14 cellular contexts compared by ENCODE assay signal in genomic region chr20:34980543-34981213, GRCh38. TPM values are rescaled to one million over a fixed set of nuclear protein-coding genes. Genes with fewer than 3 reads are reported as not detected.
DNase-seq lines count a peak whose midpoint lies in the region; ATAC-seq and TF ChIP-seq lines count a peak whose summit lies in the region.
"Had no signal": no experiment of that assay in that cellular context is flagged by ENCODE, and none has a peak within 500 bp of the region (broad histone marks: within the 10 kb centered on the region; RNA-seq: fewer than 3 reads in every experiment).

No MANE protein-coding gene starts in this region.

- WGBS in neuronal stem cell (ENCODE audit: extremely low coverage in 2 of 2, insufficient read length in 2 of 2, insufficient replicate concordance in 1 of 2), 2 donors, result no CpG with 5 or more reads among the region's 22 CpGs

- DNase-seq in G401 (ENCODE audit: low spot score) (peak; percentile 36), NCI-H526 treated with DMSO at 0.1 percent for 48 hours (lab: John Stamatoyannopoulos, UW) (peak; percentile 11), fibroblast of the aortic adventitia (ENCODE audit: low read depth) (peak; percentile 14), neuronal stem cell (ENCODE audit: low spot score) (no peak), Ammon's horn (ENCODE audit: low spot score) (no peak)
- DNase-seq in stimulated activated naive CD8-positive, alpha-beta T cell treated with anti-CD3 and anti-CD28 coated beads, Interleukin-15, Interleukin-2, amounts not matched to agents 100 U/mL and 50 U/mL, for 24 hours, result no peak
- DNase-seq: activated CD4-positive, CD25-positive, alpha-beta regulatory T cell treated with anti-CD3 and anti-CD28 coated beads, Interleukin-2, amount 50 U/mL, for 72 hours; activated CD8-positive, alpha-beta memory T cell treated with anti-CD3 and anti-CD28 coated beads, Interleukin-2, amount 50 U/mL, for 48 hours; C1 segment of cervical spinal cord; GF-D8; NCI-H1048; stimulated activated CD4-positive, alpha-beta T cell treated with anti-CD3 and anti-CD28 coated beads, Interleukin-2, amount 100 ng/mL, for 48 hours had no signal

- no peak overlapping the region for H4K91ac ChIP-seq in neuronal stem cell (ENCODE audit: low read depth, low read length, poor library complexity)

- H2BK5ac ChIP-seq in neuronal stem cell (ENCODE audit: low read length), result no peak overlapping the region

- peak overlapping the region; percentile 93 for H3K18ac ChIP-seq in neuronal stem cell (ENCODE audit: low read length)

- H3K9ac ChIP-seq in neuronal stem cell (ENCODE audit: low read depth, low read length, poor library complexity), result no peak overlapping the region

- H3K4me1 ChIP-seq in neuronal stem cell (ENCODE audit: control insufficient read depth in 2 of 2, insufficient read depth in 1 of 2, low read depth in 1 of 2, low read length in 2 of 2), result peaks cover 5 to 20% of the 10 kb centered on the region in 2 donors

- H3K27ac ChIP-seq in neuronal stem cell (replicated peaks; ENCODE audit: low read length), result no peak overlapping the region

- no peak overlapping the region for H3K4me2 ChIP-seq in neuronal stem cell (ENCODE audit: insufficient read depth, low read length, poor library complexity, severe bottlenecking)

- no peaks in the 10 kb centered on the region for H3K79me1 ChIP-seq in neuronal stem cell (ENCODE audit: low read depth, low read length)

- no peaks in the 10 kb centered on the region for H3K9me3 ChIP-seq in neuronal stem cell (replicated peaks in 1 of 2; ENCODE audit: control insufficient read depth in 2 of 2, insufficient read depth in 1 of 2, low read depth in 1 of 2, low read length in 2 of 2)

- H3K14ac ChIP-seq in neuronal stem cell (ENCODE audit: low read length), result peak overlapping the region; percentile 89

- H2AFZ ChIP-seq in neuronal stem cell (ENCODE audit: low read length), result no peak overlapping the region

- H2BK120ac ChIP-seq in neuronal stem cell (ENCODE audit: low read depth, low read length), result peak overlapping the region; percentile 41

- H3K36me3 ChIP-seq in neuronal stem cell (replicated peaks in 1 of 2; ENCODE audit: control insufficient read depth in 2 of 2, insufficient read depth in 2 of 2, low read length in 2 of 2), result no peaks in the 10 kb centered on the region

- no peak for ATAC-seq in HG02870 (IDR thresholded peaks at IDR 0.05; ENCODE audit: unreplicated experiment)
- ATAC-seq in stimulated activated naive CD8-positive, alpha-beta T cell treated with anti-CD3 and anti-CD28 coated beads, Interleukin-15, Interleukin-2, amounts not matched to agents 100 U/mL and 50 U/mL, for 24 hours, result no peak
- ATAC-seq in GM21447 (IDR thresholded peaks at IDR 0.05; ENCODE audit: unreplicated experiment), result no peak

- in situ Hi-C loops in G401 (cut with HindIII; ENCODE audit: low sequenced_read_pairs), result no loop called here

- peak overlapping the region; percentile 85 for H3K23ac ChIP-seq in neuronal stem cell (ENCODE audit: low read depth, low read length, poor library complexity)

- peak overlapping the region; percentile 81 for H2AK5ac ChIP-seq in neuronal stem cell (ENCODE audit: low read depth, low read length)

- H2BK15ac ChIP-seq in neuronal stem cell (ENCODE audit: low read length), result peak overlapping the region; percentile 49

- no peak overlapping the region for H3K4ac ChIP-seq in neuronal stem cell (ENCODE audit: low read length)

- H4K8ac ChIP-seq in neuronal stem cell (ENCODE audit: low read depth, low read length), result no peak overlapping the region

- no peak for TF ChIP-seq CTCF in fibroblast of the aortic adventitia (IDR thresholded peaks at IDR 0.05; ENCODE audit: insufficient read depth, low read length)

- peak overlapping the region; percentile 22 for H2BK12ac ChIP-seq in neuronal stem cell (ENCODE audit: low read length)

- H3K4me3 ChIP-seq in fibroblast of the aortic adventitia (ENCODE audit: low read depth, low read length) (no peak overlapping the region), neuronal stem cell (ENCODE audit: low read length in 2 of 2) (no peak overlapping the region)

- H3K27me3 ChIP-seq in neuronal stem cell (ENCODE audit: control insufficient read depth in 3 of 3, insufficient read depth in 3 of 3, low read depth in 1 of 3, low read length in 3 of 3), result peaks cover 0 to 8% (median 7%) of the 10 kb centered on the region in 3 experiments

RNA-seq across cellular contexts. Expression of gene MYH7B, which starts 25.0 kb away (rescaled TPM):
- 0.06 and 0.24 TPM in 2 replicates for total RNA-seq in G401 (2014; rRNA removed; shearing (Covaris generic))
- total RNA-seq in fibroblast of the aortic adventitia (ENCODE audit: low replicate concordance), result 0.25 TPM in 1 of 2 replicates, not detected in the other
- polyA plus RNA-seq in neuronal stem cell (2013, experiment 1 of 2), result 0.35 TPM
- 0.42 TPM for polyA plus RNA-seq in neuronal stem cell (2013, experiment 2 of 2)

RNA-seq across cellular contexts. Expression of gene GSS, which starts 25.1 kb away (rescaled TPM):
- 104 and 112 TPM in 2 replicates for total RNA-seq in G401 (2014; rRNA removed; shearing (Covaris generic))
- total RNA-seq in fibroblast of the aortic adventitia (ENCODE audit: low replicate concordance), result 47.8 and 57.8 TPM in 2 replicates
- polyA plus RNA-seq in neuronal stem cell (2013, experiment 1 of 2), result 37.0 TPM
- 37.4 TPM for polyA plus RNA-seq in neuronal stem cell (2013, experiment 2 of 2)

Comparison
In these comparisons a context has a peak if more than half of its experiments do, and no peak if none do; other contexts are left out.
1. DNase-seq: peak in G401 (single experiment), NCI-H526 treated with DMSO at 0.1 percent for 48 hours (single experiment) and fibroblast of the aortic adventitia (single experiment); none in neuronal stem cell (single experiment), stimulated activated naive CD8-positive, alpha-beta T cell treated with anti-CD3 and anti-CD28 coated beads, Interleukin-15, Interleukin-2, amounts not matched to agents 100 U/mL and 50 U/mL, for 24 hours (single experiment) and Ammon's horn (single experiment).